In the genomic region with DNA sequence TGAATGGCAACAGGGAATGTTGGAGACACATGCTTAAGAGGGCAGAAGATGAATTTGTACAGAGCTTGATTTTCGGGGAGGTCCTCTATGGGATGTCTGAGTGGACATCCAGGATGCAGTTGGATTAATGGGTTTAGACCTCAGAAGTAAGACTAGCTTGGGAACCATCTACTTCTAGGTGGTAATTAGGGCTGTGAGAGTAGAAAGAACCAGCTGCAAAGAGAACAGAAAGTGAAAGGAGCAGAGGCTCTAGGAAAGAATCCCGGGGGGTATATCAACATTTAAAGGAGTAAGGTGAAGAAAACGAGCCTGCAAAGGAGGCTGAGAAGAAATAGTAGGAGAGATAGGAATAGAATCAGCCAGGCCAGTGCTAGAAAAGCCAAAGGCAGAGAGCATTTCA, we compare ENCODE assay signal across 1 cellular context.
TF ChIP-seq lines count a peak whose summit lies in the region.

No MANE protein-coding gene starts in this region.

TF ChIP-seq in GM12878, 131 proteins besides CTCF, POLR2A, EP300 and RAD21:
- TF ChIP-seq PML (IDR thresholded peaks at IDR 0.05; ENCODE audit: low read length) (no peak), MTA2 (IDR thresholded peaks at IDR 0.05; ENCODE audit: low read depth) (0 out of 2 replicates have a peak, but pooled peaks have one; percentile 35), ZZZ3 (IDR thresholded peaks at IDR 0.05; ENCODE audit: control insufficient read depth, insufficient read length, low read depth) (no peak), IKZF2 (IDR thresholded peaks at IDR 0.05) (peak in 1 of 2 experiments; percentile 60; a peak in 3 of 4 replicates), IKZF1 (conservative IDR thresholded peaks at IDR 0.05) (0 out of 2 replicates have a peak, but pooled peaks have one; percentile 25)
- TF ChIP-seq, protein P1, sequence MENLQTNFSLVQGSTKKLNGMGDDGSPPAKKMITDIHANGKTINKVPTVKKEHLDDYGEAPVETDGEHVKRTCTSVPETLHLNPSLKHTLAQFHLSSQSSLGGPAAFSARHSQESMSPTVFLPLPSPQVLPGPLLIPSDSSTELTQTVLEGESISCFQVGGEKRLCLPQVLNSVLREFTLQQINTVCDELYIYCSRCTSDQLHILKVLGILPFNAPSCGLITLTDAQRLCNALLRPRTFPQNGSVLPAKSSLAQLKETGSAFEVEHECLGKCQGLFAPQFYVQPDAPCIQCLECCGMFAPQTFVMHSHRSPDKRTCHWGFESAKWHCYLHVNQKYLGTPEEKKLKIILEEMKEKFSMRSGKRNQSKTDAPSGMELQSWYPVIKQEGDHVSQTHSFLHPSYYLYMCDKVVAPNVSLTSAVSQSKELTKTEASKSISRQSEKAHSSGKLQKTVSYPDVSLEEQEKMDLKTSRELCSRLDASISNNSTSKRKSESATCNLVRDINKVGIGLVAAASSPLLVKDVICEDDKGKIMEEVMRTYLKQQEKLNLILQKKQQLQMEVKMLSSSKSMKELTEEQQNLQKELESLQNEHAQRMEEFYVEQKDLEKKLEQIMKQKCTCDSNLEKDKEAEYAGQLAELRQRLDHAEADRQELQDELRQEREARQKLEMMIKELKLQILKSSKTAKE (IDR thresholded peaks at IDR 0.05; ENCODE audit: low read depth, poor library complexity, severe bottlenecking) = peak; percentile 25
